In the genomic region with DNA sequence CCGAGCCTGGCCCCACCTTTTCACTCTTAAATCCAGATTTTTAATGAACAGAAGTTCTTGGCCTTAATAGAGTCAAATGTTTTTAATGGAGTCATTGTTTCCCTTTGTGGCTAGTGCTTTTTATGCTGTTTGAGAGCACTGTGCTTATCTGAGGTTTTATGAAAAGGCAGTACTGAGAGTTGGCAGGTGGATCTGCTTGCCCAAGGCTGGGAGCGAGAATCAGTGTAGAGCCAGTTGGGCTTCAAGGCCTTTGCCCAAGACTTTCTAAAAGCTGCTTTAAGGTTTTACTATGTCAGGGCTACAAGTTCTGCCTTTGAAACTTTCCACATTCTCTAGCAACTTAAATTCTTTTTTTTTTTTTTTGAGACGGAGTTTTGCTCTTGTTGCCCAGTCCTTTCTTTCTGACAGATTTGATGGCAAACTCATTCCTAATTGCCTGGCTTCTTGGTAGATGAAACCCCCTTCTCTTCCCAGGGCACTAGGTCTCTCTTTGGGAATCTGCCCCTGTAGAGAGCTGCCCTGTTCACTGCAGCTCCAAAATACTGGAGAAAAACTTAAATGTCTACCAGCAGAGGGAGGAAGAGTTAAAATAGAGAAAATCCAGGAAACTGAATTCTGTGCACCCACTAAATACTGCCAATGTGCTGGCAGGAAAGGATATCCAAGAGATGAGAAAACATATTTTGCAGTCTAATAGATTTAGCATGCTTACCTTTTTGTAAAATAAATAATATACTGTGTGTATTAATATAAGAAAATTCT, we compare ENCODE assay signal across 1 cellular context.
TF ChIP-seq lines count a peak whose summit lies in the region.

No MANE protein-coding gene starts in this region.

TF ChIP-seq in HepG2, 621 proteins besides CTCF, POLR2A, EP300 and RAD21 (continued from another document):
- TF ChIP-seq, protein P1, sequence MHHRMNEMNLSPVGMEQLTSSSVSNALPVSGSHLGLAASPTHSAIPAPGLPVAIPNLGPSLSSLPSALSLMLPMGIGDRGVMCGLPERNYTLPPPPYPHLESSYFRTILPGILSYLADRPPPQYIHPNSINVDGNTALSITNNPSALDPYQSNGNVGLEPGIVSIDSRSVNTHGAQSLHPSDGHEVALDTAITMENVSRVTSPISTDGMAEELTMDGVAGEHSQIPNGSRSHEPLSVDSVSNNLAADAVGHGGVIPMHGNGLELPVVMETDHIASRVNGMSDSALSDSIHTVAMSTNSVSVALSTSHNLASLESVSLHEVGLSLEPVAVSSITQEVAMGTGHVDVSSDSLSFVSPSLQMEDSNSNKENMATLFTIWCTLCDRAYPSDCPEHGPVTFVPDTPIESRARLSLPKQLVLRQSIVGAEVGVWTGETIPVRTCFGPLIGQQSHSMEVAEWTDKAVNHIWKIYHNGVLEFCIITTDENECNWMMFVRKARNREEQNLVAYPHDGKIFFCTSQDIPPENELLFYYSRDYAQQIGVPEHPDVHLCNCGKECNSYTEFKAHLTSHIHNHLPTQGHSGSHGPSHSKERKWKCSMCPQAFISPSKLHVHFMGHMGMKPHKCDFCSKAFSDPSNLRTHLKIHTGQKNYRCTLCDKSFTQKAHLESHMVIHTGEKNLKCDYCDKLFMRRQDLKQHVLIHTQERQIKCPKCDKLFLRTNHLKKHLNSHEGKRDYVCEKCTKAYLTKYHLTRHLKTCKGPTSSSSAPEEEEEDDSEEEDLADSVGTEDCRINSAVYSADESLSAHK (CRISPR knock-in tag; IDR thresholded peaks at IDR 0.05; ENCODE audit: borderline replicate concordance) = no peak
- TF ChIP-seq ZNF180 (CRISPR knock-in tag; IDR thresholded peaks at IDR 0.05; ENCODE audit: borderline replicate concordance, low read depth) (no peak), ZNF142 (CRISPR knock-in tag; IDR thresholded peaks at IDR 0.05) (no peak), ZSCAN12 (CRISPR knock-in tag; IDR thresholded peaks at IDR 0.05) (no peak), SRSF1 (optimal IDR thresholded peaks at IDR 0.05; ENCODE audit: low read depth, low read length) (no peak), ZNF101 (CRISPR knock-in tag; IDR thresholded peaks at IDR 0.05; ENCODE audit: borderline replicate concordance, low read depth) (no peak), ZFP37 (CRISPR knock-in tag; IDR thresholded peaks at IDR 0.05; ENCODE audit: borderline replicate concordance) (no peak), ZFP91 (CRISPR knock-in tag; IDR thresholded peaks at IDR 0.05; ENCODE audit: borderline replicate concordance) (no peak), ZNF772 (CRISPR knock-in tag; IDR thresholded peaks at IDR 0.05) (no peak), CEBPB (IDR thresholded peaks at IDR 0.05; ENCODE audit: borderline replicate concordance, low read depth, low read length) (no peak), DPF2 (CRISPR knock-in tag; IDR thresholded peaks at IDR 0.05; ENCODE audit: borderline replicate concordance, low read depth) (no peak), ETV6 (CRISPR knock-in tag; conservative IDR thresholded peaks at IDR 0.05) (no peak)
- TF ChIP-seq, protein P2, sequence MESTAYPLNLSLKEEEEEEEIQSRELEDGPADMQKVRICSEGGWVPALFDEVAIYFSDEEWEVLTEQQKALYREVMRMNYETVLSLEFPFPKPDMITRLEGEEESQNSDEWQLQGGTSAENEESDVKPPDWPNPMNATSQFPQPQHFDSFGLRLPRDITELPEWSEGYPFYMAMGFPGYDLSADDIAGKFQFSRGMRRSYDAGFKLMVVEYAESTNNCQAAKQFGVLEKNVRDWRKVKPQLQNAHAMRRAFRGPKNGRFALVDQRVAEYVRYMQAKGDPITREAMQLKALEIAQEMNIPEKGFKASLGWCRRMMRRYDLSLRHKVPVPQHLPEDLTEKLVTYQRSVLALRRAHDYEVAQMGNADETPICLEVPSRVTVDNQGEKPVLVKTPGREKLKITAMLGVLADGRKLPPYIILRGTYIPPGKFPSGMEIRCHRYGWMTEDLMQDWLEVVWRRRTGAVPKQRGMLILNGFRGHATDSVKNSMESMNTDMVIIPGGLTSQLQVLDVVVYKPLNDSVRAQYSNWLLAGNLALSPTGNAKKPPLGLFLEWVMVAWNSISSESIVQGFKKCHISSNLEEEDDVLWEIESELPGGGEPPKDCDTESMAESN (CRISPR knock-in tag; conservative IDR thresholded peaks at IDR 0.05) = no peak
- TF ChIP-seq, protein P3, sequence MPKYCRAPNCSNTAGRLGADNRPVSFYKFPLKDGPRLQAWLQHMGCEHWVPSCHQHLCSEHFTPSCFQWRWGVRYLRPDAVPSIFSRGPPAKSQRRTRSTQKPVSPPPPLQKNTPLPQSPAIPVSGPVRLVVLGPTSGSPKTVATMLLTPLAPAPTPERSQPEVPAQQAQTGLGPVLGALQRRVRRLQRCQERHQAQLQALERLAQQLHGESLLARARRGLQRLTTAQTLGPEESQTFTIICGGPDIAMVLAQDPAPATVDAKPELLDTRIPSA (CRISPR knock-in tag; IDR thresholded peaks at IDR 0.05; ENCODE audit: borderline replicate concordance) = no peak
